Comparison of ENCODE assay signal across 10 cellular contexts in genomic region chr2:157894694-157895450, GRCh38. TPM values are rescaled to one million over a fixed set of nuclear protein-coding genes. Genes with fewer than 3 reads are reported as not detected.
DNase-seq lines count a peak whose midpoint lies in the region; ATAC-seq, FAIRE-seq and TF ChIP-seq lines count a peak whose summit lies in the region.
"Had no signal": no experiment of that assay in that cellular context is flagged by ENCODE, and none has a peak within 500 bp of the region (broad histone marks: within the 10 kb centered on the region; RNA-seq: fewer than 3 reads in every experiment).

No MANE protein-coding gene starts in this region.

- H3K79me1 ChIP-seq in mesenchymal stem cell (replicated peaks; ENCODE audit: low read length, poor library complexity, severe bottlenecking) = no peaks in the 10 kb centered on the region

- CTCF ChIA-PET in WTC11 (lab: Charles Lee) = interaction anchor here (0.6 kb wide), 1 partner anchor 1363 kb away, joined by 3 read pairs; no protein-coding TSS in a partner anchor

- ATAC-seq in WTC11 = peak; percentile 32; the same call in 1 of the 2 replicates
- no peak for ATAC-seq in stimulated activated memory B cell treated with anti-CD40 and anti-IgM and Interleukin-4, amounts not matched to agents 10 μg/mL and 1 μg/mL and 100 μg/mL, for 72 hours

- H3K18ac ChIP-seq in mesenchymal stem cell (ENCODE audit: low read depth in 1 of 2, low read length in 2 of 2) = no peak overlapping the region

- H3K9me3 ChIP-seq in mesenchymal stem cell (ENCODE audit: control insufficient read depth, low read length) = no peaks in the 10 kb centered on the region
- H3K9me3 ChIP-seq: thyroid gland had no signal

- H2AK5ac ChIP-seq in mesenchymal stem cell (ENCODE audit: low read length, severe bottlenecking) = no peak overlapping the region

- WGBS in mesenchymal stem cell = 78% methylated on average over 7 of the region's 12 CpGs

- H3K9ac ChIP-seq in mesenchymal stem cell (ENCODE audit: low read length) = peak overlapping the region; percentile 58

- no peak overlapping the region for H2BK15ac ChIP-seq in mesenchymal stem cell (ENCODE audit: low read depth, poor library complexity, severe bottlenecking)

- peak; percentile 30 for FAIRE-seq in H54 (lab: Jason Lieb, UNC)

- no peak for TF ChIP-seq POLR2A in H54 (IDR thresholded peaks at IDR 0.05; ENCODE audit: low read depth, low read length)

- peaks cover 54% of the 10 kb centered on the region for H3K4me1 Mint-ChIP-seq in WTC11
- H3K4me1 Mint-ChIP-seq in stimulated activated memory B cell treated with anti-CD40 and anti-IgM and Interleukin-4, amounts not matched to agents 10 μg/mL and 1 μg/mL and 100 μg/mL, for 72 hours = peaks cover 30% of the 10 kb centered on the region

- in situ Hi-C loops in ACHN (cut with HindIII; ENCODE audit: low pct_ligation_motif_present, low pct_unique_long_range_greater_than_20kb, low sequenced_read_pairs) = no loop called here

- no peak overlapping the region for H3K27ac Mint-ChIP-seq in WTC11
- H3K27ac Mint-ChIP-seq in stimulated activated memory B cell treated with anti-CD40 and anti-IgM and Interleukin-4, amounts not matched to agents 10 μg/mL and 1 μg/mL and 100 μg/mL, for 72 hours = no peak overlapping the region

- no peaks in the 10 kb centered on the region for H3K36me3 Mint-ChIP-seq in WTC11
- H3K36me3 Mint-ChIP-seq in stimulated activated memory B cell treated with anti-CD40 and anti-IgM and Interleukin-4, amounts not matched to agents 10 μg/mL and 1 μg/mL and 100 μg/mL, for 72 hours = peaks cover 5% of the 10 kb centered on the region

- H4K8ac ChIP-seq in mesenchymal stem cell (ENCODE audit: low read length) = peak overlapping the region; percentile 56

- no peaks in the 10 kb centered on the region for H3K27me3 ChIP-seq in mesenchymal stem cell (ENCODE audit: control insufficient read depth in 1 of 2, insufficient read depth in 1 of 2, low read length in 2 of 2)
- H3K27me3 ChIP-seq: cardiac muscle cell, thyroid gland had no signal

- no peak overlapping the region for H3K4me3 Mint-ChIP-seq in WTC11
- no peak overlapping the region for H3K4me3 Mint-ChIP-seq in stimulated activated memory B cell treated with anti-CD40 and anti-IgM and Interleukin-4, amounts not matched to agents 10 μg/mL and 1 μg/mL and 100 μg/mL, for 72 hours

- peaks cover 5% of the 10 kb centered on the region for H3K4me1 ChIP-seq in mesenchymal stem cell (ENCODE audit: control insufficient read depth, insufficient read depth, low read depth, low read length)

- TF ChIP-seq CTCF in WTC11 (IDR thresholded peaks at IDR 0.05) = no peak

- no peak overlapping the region for H2BK120ac ChIP-seq in mesenchymal stem cell (ENCODE audit: low read depth, low read length)

- no peak overlapping the region for H3K14ac ChIP-seq in mesenchymal stem cell (ENCODE audit: low read length in 2 of 2)

- no peaks in the 10 kb centered on the region for H3K36me3 ChIP-seq in mesenchymal stem cell (ENCODE audit: control insufficient read depth in 1 of 2, insufficient read depth in 2 of 2, low read depth in 1 of 2, low read length in 2 of 2)
- H3K36me3 ChIP-seq: cardiac muscle cell, thyroid gland had no signal

- H2AFZ ChIP-seq in mesenchymal stem cell (ENCODE audit: low read depth, low read length) = no peak overlapping the region

- POLR2A ChIA-PET in WTC11 (lab: Charles Lee) = no interaction called here

- no peak overlapping the region for H4K91ac ChIP-seq in mesenchymal stem cell (ENCODE audit: low read length)

- H2BK12ac ChIP-seq in mesenchymal stem cell (ENCODE audit: low read length in 2 of 2) = no peak overlapping the region

- H3K9me3 Mint-ChIP-seq in WTC11 = no peaks in the 10 kb centered on the region
- H3K9me3 Mint-ChIP-seq in stimulated activated memory B cell treated with anti-CD40 and anti-IgM and Interleukin-4, amounts not matched to agents 10 μg/mL and 1 μg/mL and 100 μg/mL, for 72 hours = peaks cover 2% of the 10 kb centered on the region

- H2BK5ac ChIP-seq in mesenchymal stem cell (ENCODE audit: low read depth, low read length, poor library complexity, severe bottlenecking) = no peak overlapping the region

- no peak overlapping the region for H3K4ac ChIP-seq in mesenchymal stem cell (ENCODE audit: low read depth in 1 of 2, low read length in 2 of 2)

- no peak overlapping the region for H3K4me2 ChIP-seq in mesenchymal stem cell (ENCODE audit: low read length, poor library complexity, severe bottlenecking)

- intact Hi-C loops in cardiac septum (cut with DNase I) = no loop called here

- DNase-seq in CD1c-positive myeloid dendritic cell (ENCODE audit: extremely low spot score) (peak; percentile 40), H54 (ENCODE audit: insufficient read length, low spot score) (no peak), WTC11 (ENCODE audit: low spot score) (no peak), mesenchymal stem cell (peak; percentile 91), cardiac septum (ENCODE audit: low spot score) (no peak), ACHN (no peak)
- DNase-seq in stimulated activated naive CD4-positive, alpha-beta T cell treated with Interleukin-2 at 50 U/mL for 16 hours (lab: John Stamatoyannopoulos, UW) = no peak
- DNase-seq: thyroid gland had no signal

- peaks cover 5% of the 10 kb centered on the region for H3K27me3 Mint-ChIP-seq in WTC11 (ENCODE audit: low read depth)
- no peaks in the 10 kb centered on the region for H3K27me3 Mint-ChIP-seq in stimulated activated memory B cell treated with anti-CD40 and anti-IgM and Interleukin-4, amounts not matched to agents 10 μg/mL and 1 μg/mL and 100 μg/mL, for 72 hours

- no peak overlapping the region for H3K27ac ChIP-seq in mesenchymal stem cell (ENCODE audit: low read length, poor library complexity, severe bottlenecking)
- H3K27ac ChIP-seq: cardiac muscle cell, thyroid gland had no signal

- no peak overlapping the region for H3K23ac ChIP-seq in mesenchymal stem cell (ENCODE audit: low read length in 2 of 2)

- peak overlapping the region in 1 of 2 experiments; percentile 50 for H3K4me3 ChIP-seq in mesenchymal stem cell (ENCODE audit: insufficient read depth in 1 of 2, low read depth in 1 of 2, low read length in 2 of 2)
- H3K4me3 ChIP-seq: cardiac muscle cell, thyroid gland had no signal

TF ChIP-seq in WTC11, 78 proteins besides CTCF, POLR2A, EP300 and RAD21 (continues in another document):
- no peak for TF ChIP-seq MYBL2 (CRISPR knock-in tag; IDR thresholded peaks at IDR 0.05)
- no peak for TF ChIP-seq MXD4 (CRISPR knock-in tag; IDR thresholded peaks at IDR 0.05; ENCODE audit: borderline replicate concordance)
- TF ChIP-seq KAT7 (CRISPR knock-in tag; IDR thresholded peaks at IDR 0.05; ENCODE audit: borderline replicate concordance) = no peak
- TF ChIP-seq, protein P1, sequence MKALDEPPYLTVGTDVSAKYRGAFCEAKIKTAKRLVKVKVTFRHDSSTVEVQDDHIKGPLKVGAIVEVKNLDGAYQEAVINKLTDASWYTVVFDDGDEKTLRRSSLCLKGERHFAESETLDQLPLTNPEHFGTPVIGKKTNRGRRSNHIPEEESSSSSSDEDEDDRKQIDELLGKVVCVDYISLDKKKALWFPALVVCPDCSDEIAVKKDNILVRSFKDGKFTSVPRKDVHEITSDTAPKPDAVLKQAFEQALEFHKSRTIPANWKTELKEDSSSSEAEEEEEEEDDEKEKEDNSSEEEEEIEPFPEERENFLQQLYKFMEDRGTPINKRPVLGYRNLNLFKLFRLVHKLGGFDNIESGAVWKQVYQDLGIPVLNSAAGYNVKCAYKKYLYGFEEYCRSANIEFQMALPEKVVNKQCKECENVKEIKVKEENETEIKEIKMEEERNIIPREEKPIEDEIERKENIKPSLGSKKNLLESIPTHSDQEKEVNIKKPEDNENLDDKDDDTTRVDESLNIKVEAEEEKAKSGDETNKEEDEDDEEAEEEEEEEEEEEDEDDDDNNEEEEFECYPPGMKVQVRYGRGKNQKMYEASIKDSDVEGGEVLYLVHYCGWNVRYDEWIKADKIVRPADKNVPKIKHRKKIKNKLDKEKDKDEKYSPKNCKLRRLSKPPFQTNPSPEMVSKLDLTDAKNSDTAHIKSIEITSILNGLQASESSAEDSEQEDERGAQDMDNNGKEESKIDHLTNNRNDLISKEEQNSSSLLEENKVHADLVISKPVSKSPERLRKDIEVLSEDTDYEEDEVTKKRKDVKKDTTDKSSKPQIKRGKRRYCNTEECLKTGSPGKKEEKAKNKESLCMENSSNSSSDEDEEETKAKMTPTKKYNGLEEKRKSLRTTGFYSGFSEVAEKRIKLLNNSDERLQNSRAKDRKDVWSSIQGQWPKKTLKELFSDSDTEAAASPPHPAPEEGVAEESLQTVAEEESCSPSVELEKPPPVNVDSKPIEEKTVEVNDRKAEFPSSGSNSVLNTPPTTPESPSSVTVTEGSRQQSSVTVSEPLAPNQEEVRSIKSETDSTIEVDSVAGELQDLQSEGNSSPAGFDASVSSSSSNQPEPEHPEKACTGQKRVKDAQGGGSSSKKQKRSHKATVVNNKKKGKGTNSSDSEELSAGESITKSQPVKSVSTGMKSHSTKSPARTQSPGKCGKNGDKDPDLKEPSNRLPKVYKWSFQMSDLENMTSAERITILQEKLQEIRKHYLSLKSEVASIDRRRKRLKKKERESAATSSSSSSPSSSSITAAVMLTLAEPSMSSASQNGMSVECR (CRISPR knock-in tag; IDR thresholded peaks at IDR 0.05; ENCODE audit: borderline replicate concordance) = no peak

RNA-seq across cellular contexts. Expression of gene ACVR1, which starts 18.7 kb away (rescaled TPM):
- total RNA-seq in WTC11 (2021) (16.8 to 20.2 TPM (median 19.2 TPM) in 3 replicates), cardiac septum (22.7 TPM)
- 29.5 TPM for polyA plus RNA-seq in mesenchymal stem cell (2013, experiment 1 of 2)
- polyA plus RNA-seq in mesenchymal stem cell (2013, experiment 2 of 2) = 30.9 TPM

Comparison
In these comparisons a context has a peak if more than half of its experiments do, and no peak if none do; other contexts are left out.
1. DNase-seq: peak in CD1c-positive myeloid dendritic cell (single experiment) and mesenchymal stem cell (single experiment); none in H54 (single experiment), WTC11 (single experiment), cardiac septum (single experiment), stimulated activated naive CD4-positive, alpha-beta T cell treated with Interleukin-2 at 50 U/mL for 16 hours (single experiment) and ACHN (single experiment).